Comparison of ENCODE assay signal across 19 cellular contexts in genomic region chr2:190875881-190876280, GRCh38. TPM values are rescaled to one million over a fixed set of nuclear protein-coding genes. Genes with fewer than 3 reads are reported as not detected.
DNase-seq lines count a peak whose midpoint lies in the region; ATAC-seq, FAIRE-seq and TF ChIP-seq lines count a peak whose summit lies in the region.
"Had no signal": no experiment of that assay in that cellular context is flagged by ENCODE, and none has a peak within 500 bp of the region (broad histone marks: within the 10 kb centered on the region; RNA-seq: fewer than 3 reads in every experiment).

No MANE protein-coding gene starts in this region.

- H3K9me3 ChIP-seq in H9 (ENCODE audit: control insufficient read depth, low read depth, low read length), result no peaks in the 10 kb centered on the region
- H3K9me3 ChIP-seq: esophagus muscularis mucosa, mucosa of descending colon, right lobe of liver had no signal

- H3K4me1 ChIP-seq in H9 (ENCODE audit: insufficient read depth, low read length), result peaks cover 2% of the 10 kb centered on the region; the same call in 1 of the 2 replicates
- H3K4me1 ChIP-seq: right lobe of liver had no signal

- H3K56ac ChIP-seq in H9 (ENCODE audit: insufficient read length, low read depth, low read length), result no peak overlapping the region

- H4K8ac ChIP-seq in H9 (replicated peaks; ENCODE audit: insufficient read length, low read depth, low read length), result no peak overlapping the region

- no peak overlapping the region for H3K18ac ChIP-seq in H9 (ENCODE audit: insufficient read length, low read depth, low read length)

- no peak overlapping the region for H2BK5ac ChIP-seq in H9 (ENCODE audit: insufficient read length, low read length)

- peak; percentile 57 for FAIRE-seq in GM12891 (lab: Jason Lieb, UNC)

- TF ChIP-seq POLR2A in GM12891 (IDR thresholded peaks at IDR 0.05; ENCODE audit: low read depth, low read length), result no peak

- no peak for ATAC-seq in activated CD8-positive, alpha-beta T cell treated with anti-CD3 and anti-CD28 coated beads for 36 hours
- no peak for ATAC-seq in HG02870 (IDR thresholded peaks at IDR 0.05; ENCODE audit: unreplicated experiment)
- ATAC-seq: left lobe of liver, mucosa of descending colon, right lobe of liver had no signal

- H3K4ac ChIP-seq in H9 (ENCODE audit: low read depth, low read length), result no peak overlapping the region

- no peak for TF ChIP-seq CTCF in activated CD8-positive, alpha-beta T cell treated with anti-CD3 and anti-CD28 coated beads for 36 hours (IDR thresholded peaks at IDR 0.05)
- no peak for TF ChIP-seq CTCF in H9 (conservative IDR thresholded peaks at IDR 0.05)

- H2BK120ac ChIP-seq in H9 (ENCODE audit: low read depth, low read length, poor library complexity, severe bottlenecking), result no peak overlapping the region

- H3K27me3 ChIP-seq in H9 (ENCODE audit: insufficient read depth, low read length), result no peaks in the 10 kb centered on the region
- H3K27me3 ChIP-seq: esophagus muscularis mucosa, right lobe of liver had no signal

- H2BK12ac ChIP-seq in H9 (ENCODE audit: insufficient read length, low read depth, low read length), result no peak overlapping the region

- H4K5ac ChIP-seq in H9 (ENCODE audit: insufficient read length, low read depth, low read length), result no peak overlapping the region

- no peak overlapping the region for H3K27ac ChIP-seq in H9 (ENCODE audit: insufficient read length, low read depth, low read length)
- H3K27ac ChIP-seq: esophagus muscularis mucosa, right lobe of liver had no signal

- no peak overlapping the region for H3K4me2 ChIP-seq in H9 (ENCODE audit: insufficient read depth, insufficient read length, low read length)

- no peak overlapping the region for H3K23ac ChIP-seq in H9 (ENCODE audit: insufficient read length, low read depth, low read length)

- H3K27me3 Mint-ChIP-seq in activated CD8-positive, alpha-beta T cell treated with anti-CD3 and anti-CD28 coated beads for 36 hours, result no peaks in the 10 kb centered on the region
- no peaks in the 10 kb centered on the region for H3K27me3 Mint-ChIP-seq in H9 (ENCODE audit: low read depth)

- CTCF ChIA-PET in activated CD8-positive, alpha-beta T cell treated with anti-CD3 and anti-CD28 coated beads for 36 hours (lab: Charles Lee), result interaction anchor here (1.2 to 4.1 kb wide), 3 partner anchors 12 to 117 kb away, joined by 3 to 21 read pairs (median 5); no protein-coding TSS in a partner anchor

- no peak overlapping the region for H4K91ac ChIP-seq in H9 (ENCODE audit: insufficient read length, low read depth, low read length)

- POLR2A ChIA-PET in activated CD8-positive, alpha-beta T cell treated with anti-CD3 and anti-CD28 coated beads for 36 hours (lab: Charles Lee), result interaction anchor here (1.0 to 1.5 kb wide), 4 partner anchors 9 to 88 kb away, joined by 3 to 8 read pairs (median 4); no protein-coding TSS in a partner anchor

- peak; percentile 65 for DNase-seq in activated effector memory CD4-positive, alpha-beta T cell treated with anti-CD3 and anti-CD28 coated beads, Interleukin-2, amount 50 U/mL, for 16 hours
- no peak for DNase-seq in activated effector memory CD4-positive, alpha-beta T cell treated with Interleukin-2 at 50 U/mL for 16 hours
- DNase-seq in GM12891 (ENCODE audit: insufficient read length, low spot score) (no peak), glomerular visceral epithelial cell (ENCODE audit: extremely low spot score) (peak; percentile 15), GM19238 (ENCODE audit: insufficient read length, low spot score) (no peak), H9 (no peak)
- peak; percentile 48 for DNase-seq in activated CD8-positive, alpha-beta T cell treated with anti-CD3 and anti-CD28 coated beads for 36 hours
- DNase-seq: amniotic stem cell, caudate nucleus, Karpas-422, mucosa of descending colon, NCI-H1092 treated with DMSO at 0.1 percent for 48 hours, NCI-H2081 treated with DMSO at 0.1 percent for 48 hours, NCI-H510A treated with DMSO at 0.1 percent for 48 hours, nucleus accumbens, right lobe of liver had no signal

- H3K14ac ChIP-seq in H9 (ENCODE audit: insufficient read depth, low read length), result no peak overlapping the region

- peak overlapping the region; percentile 40 for H3K4me3 Mint-ChIP-seq in activated CD8-positive, alpha-beta T cell treated with anti-CD3 and anti-CD28 coated beads for 36 hours
- no peak overlapping the region for H3K4me3 Mint-ChIP-seq in H9

- no peak overlapping the region for H3K9ac ChIP-seq in H9 (ENCODE audit: extremely low read depth, insufficient read length, low read length)

- no CpG with 5 or more reads among the region's 2 CpGs for WGBS in H9 (ENCODE audit: extremely low coverage, insufficient read length, low lambda C conversion rate)

- H3K79me2 ChIP-seq in H9 (ENCODE audit: insufficient read depth, low read length), result no peaks in the 10 kb centered on the region

- intact Hi-C loops in activated CD8-positive, alpha-beta T cell treated with anti-CD3 and anti-CD28 coated beads for 36 hours (cut with micrococcal nuclease), result no loop called here

- no peak overlapping the region for H3T11ph ChIP-seq in H9 (ENCODE audit: low read length)

- H4K20me1 ChIP-seq in H9 (ENCODE audit: control insufficient read depth, insufficient read depth, insufficient read length), result no peaks in the 10 kb centered on the region

- no peak overlapping the region for H2AFZ ChIP-seq in H9 (ENCODE audit: low read length)

- H2BK15ac ChIP-seq in H9 (ENCODE audit: low read depth, low read length), result no peak overlapping the region

- no peaks in the 10 kb centered on the region for H3K79me1 ChIP-seq in H9 (ENCODE audit: insufficient read depth, low read depth, low read length, poor library complexity, severe bottlenecking)

- no peaks in the 10 kb centered on the region for H3K9me3 Mint-ChIP-seq in activated CD8-positive, alpha-beta T cell treated with anti-CD3 and anti-CD28 coated beads for 36 hours
- peaks cover 2% of the 10 kb centered on the region in 2 experiments; a peak in 1 of 5 replicates for H3K9me3 Mint-ChIP-seq in H9

- H2BK20ac ChIP-seq in H9 (ENCODE audit: low read depth, low read length, poor library complexity, severe bottlenecking), result no peak overlapping the region

- H3K23me2 ChIP-seq in H9 (ENCODE audit: insufficient read length, low read depth, low read length, poor library complexity, severe bottlenecking), result peaks cover 5% of the 10 kb centered on the region

- peak overlapping the region; percentile 85 for H3K27ac Mint-ChIP-seq in activated CD8-positive, alpha-beta T cell treated with anti-CD3 and anti-CD28 coated beads for 36 hours
- peak overlapping the region in 1 of 3 experiments; percentile 33; a peak in 2 of 7 replicates for H3K27ac Mint-ChIP-seq in H9

- H3K4me1 Mint-ChIP-seq in activated CD8-positive, alpha-beta T cell treated with anti-CD3 and anti-CD28 coated beads for 36 hours (ENCODE audit: low read depth), result peaks cover 23% of the 10 kb centered on the region
- peaks cover 9 to 10% of the 10 kb centered on the region in 2 experiments for H3K4me1 Mint-ChIP-seq in H9

- H2AK5ac ChIP-seq in H9 (ENCODE audit: insufficient read length, low read length), result no peak overlapping the region

- H3K36me3 Mint-ChIP-seq in activated CD8-positive, alpha-beta T cell treated with anti-CD3 and anti-CD28 coated beads for 36 hours (ENCODE audit: low read depth), result peaks cover 3% of the 10 kb centered on the region
- H3K36me3 Mint-ChIP-seq in H9 (ENCODE audit: insufficient read depth in 1 of 3, low read depth in 3 of 3), result peaks cover 0 to 15% (median 10%) of the 10 kb centered on the region in 3 experiments; a peak in 6 of 7 replicates

TF ChIP-seq in GM12891, 5 proteins besides CTCF, POLR2A, EP300 and RAD21:
- TF ChIP-seq POU2F2 (IDR thresholded peaks at IDR 0.05; ENCODE audit: low read depth, low read length) (no peak), TAF1 (IDR thresholded peaks at IDR 0.05; ENCODE audit: low read depth, low read length) (no peak), SPI1 (IDR thresholded peaks at IDR 0.05; ENCODE audit: low read depth, low read length) (no peak), PAX5 (IDR thresholded peaks at IDR 0.05; ENCODE audit: insufficient read depth, low read length, severe bottlenecking) (no peak), POLR2AphosphoS5 (IDR thresholded peaks at IDR 0.05; ENCODE audit: low read depth, low read length) (no peak)
TF ChIP-seq in GM12891: peak in this region for 0.

RNA-seq across cellular contexts. Expression of gene GLS, which starts 4.7 kb away (rescaled TPM):
- polyA plus RNA-seq in GM12891 (2012; ENCODE audit: low read depth, missing spikeins), result 48.1 TPM
- 100 to 1,000 TPM; 218 to 227 TPM for total RNA-seq in activated CD8-positive, alpha-beta T cell treated with anti-CD3 and anti-CD28 coated beads for 36 hours
- 69.3 and 70.6 TPM in 2 replicates for total RNA-seq in H9 (2021)

Comparison
In these comparisons a context has a peak if more than half of its experiments do, and no peak if none do; other contexts are left out.
1. DNase-seq: peak in activated effector memory CD4-positive, alpha-beta T cell treated with anti-CD3 and anti-CD28 coated beads, Interleukin-2, amount 50 U/mL, for 16 hours (single experiment), activated CD8-positive, alpha-beta T cell treated with anti-CD3 and anti-CD28 coated beads for 36 hours (single experiment) and glomerular visceral epithelial cell (single experiment); none in activated effector memory CD4-positive, alpha-beta T cell treated with Interleukin-2 at 50 U/mL for 16 hours (single experiment), GM12891 (single experiment), GM19238 (single experiment) and H9 (single experiment).